ENCODE assay signal across 18 cellular contexts in genomic region chr12:41936333-41936732, GRCh38.
DNase-seq lines count a peak whose midpoint lies in the region; ATAC-seq and TF ChIP-seq lines count a peak whose summit lies in the region.
"Had no signal": no experiment of that assay in that cellular context is flagged by ENCODE, and none has a peak within 500 bp of the region (broad histone marks: within the 10 kb centered on the region; RNA-seq: fewer than 3 reads in every experiment).

No MANE protein-coding gene starts in this region.

- peak; percentile 23 for DNase-seq in NCI-H748 (lab: John Stamatoyannopoulos, UW; ENCODE audit: unreplicated experiment)
- no peak for DNase-seq in NCI-H748 treated with DMSO at 0.1 percent for 48 hours (lab: John Stamatoyannopoulos, UW)
- no peak for DNase-seq in WERI-Rb-1
- DNase-seq in GM23248, result no peak
- no peak for DNase-seq in left ventricle myocardium inferior
- DNase-seq in ACHN, result no peak
- no peak for DNase-seq in natural killer cell
- DNase-seq: Caco-2; CD4-positive, alpha-beta T cell; KBM-7; NCI-H1694 treated with DMSO at 0.1 percent for 48 hours; NCI-H2107; NCI-H510A; NCI-H82; Peyer's patch; Right ventricle myocardium superior; SK-N-SH had no signal

- no peaks in the 10 kb centered on the region for H3K9me2 ChIP-seq in OCI-LY1 (ENCODE audit: low read depth, low read length)
- H3K9me2 ChIP-seq in GM23248 (ENCODE audit: insufficient read depth), result no peaks in the 10 kb centered on the region
- H3K9me2 ChIP-seq: SK-N-SH had no signal

- H4K20me1 ChIP-seq in OCI-LY1 (ENCODE audit: insufficient read depth, low read length) (no peaks in the 10 kb centered on the region), GM23248 (ENCODE audit: insufficient read depth) (no peaks in the 10 kb centered on the region)

- H3K27me3 Mint-ChIP-seq in natural killer cell (ENCODE audit: low read depth in 2 of 2), result peaks cover 5 to 17% of the 10 kb centered on the region in 2 donors

- H3K4me1 Mint-ChIP-seq in natural killer cell, result peaks cover 6 to 10% of the 10 kb centered on the region in 2 donors

- TF ChIP-seq CTCF in OCI-LY1 (IDR thresholded peaks at IDR 0.05; ENCODE audit: low read length) (peak; percentile 7; the same call in 1 of the 2 replicates), WERI-Rb-1 (IDR thresholded peaks at IDR 0.05; ENCODE audit: low read depth, low read length) (peak; percentile 14; the same call in 1 of the 2 replicates), left ventricle myocardium inferior (IDR thresholded peaks at IDR 0.05; ENCODE audit: borderline replicate concordance) (no peak), natural killer cell (IDR thresholded peaks at IDR 0.05) (no peak)

- H3K9me3 ChIP-seq in OCI-LY1 (ENCODE audit: low read length) (no peaks in the 10 kb centered on the region), WERI-Rb-1 (ENCODE audit: severe bottlenecking) (no peaks in the 10 kb centered on the region), GM23248 (ENCODE audit: low read depth) (no peaks in the 10 kb centered on the region), left ventricle myocardium inferior (replicated peaks) (no peaks in the 10 kb centered on the region)
- H3K9me3 ChIP-seq: Caco-2, Peyer's patch, SK-N-SH had no signal

- H3K4me2 ChIP-seq in OCI-LY1 (ENCODE audit: low read length) (no peak overlapping the region), GM23248 (ENCODE audit: unreplicated experiment) (no peak overlapping the region)
- H3K4me2 ChIP-seq: SK-N-SH had no signal

- no peak for ATAC-seq in natural killer cell

- H3K27ac Mint-ChIP-seq in natural killer cell, result no peak overlapping the region
- H3K27ac Mint-ChIP-seq: CD4-positive, alpha-beta T cell had no signal

- no peak overlapping the region for H3K27ac ChIP-seq in OCI-LY1 (ENCODE audit: low read depth, low read length, poor library complexity, severe bottlenecking)
- H3K27ac ChIP-seq in WERI-Rb-1, result no peak overlapping the region
- H3K27ac ChIP-seq in GM23248, result no peak overlapping the region
- H3K27ac ChIP-seq in left ventricle myocardium inferior (replicated peaks), result no peak overlapping the region
- H3K27ac ChIP-seq: Peyer's patch had no signal

- H3K27me3 ChIP-seq in OCI-LY1 (ENCODE audit: insufficient read depth, low read length) (no peaks in the 10 kb centered on the region), WERI-Rb-1 (ENCODE audit: insufficient read depth, low read depth, severe bottlenecking) (no peaks in the 10 kb centered on the region), GM23248 (replicated peaks; ENCODE audit: insufficient read depth) (no peaks in the 10 kb centered on the region), left ventricle myocardium inferior (ENCODE audit: low read depth) (no peaks in the 10 kb centered on the region)
- H3K27me3 ChIP-seq: Peyer's patch had no signal

- H2AFZ ChIP-seq in OCI-LY1 (ENCODE audit: low read length) (no peak overlapping the region), GM23248 (no peak overlapping the region)

- no peaks in the 10 kb centered on the region for H3K79me2 ChIP-seq in OCI-LY1 (ENCODE audit: insufficient read depth, low read length)
- H3K79me2 ChIP-seq in GM23248 (ENCODE audit: insufficient read depth), result no peaks in the 10 kb centered on the region

- no peak overlapping the region for H3K4me3 Mint-ChIP-seq in natural killer cell
- H3K4me3 Mint-ChIP-seq: CD4-positive, alpha-beta T cell had no signal

- no peaks in the 10 kb centered on the region for H3K4me1 ChIP-seq in OCI-LY1 (ENCODE audit: insufficient read depth, low read length, severe bottlenecking)
- H3K4me1 ChIP-seq in GM23248 (ENCODE audit: insufficient read depth), result no peaks in the 10 kb centered on the region
- H3K4me1 ChIP-seq in left ventricle myocardium inferior, result peaks cover 5% of the 10 kb centered on the region
- H3K4me1 ChIP-seq: Caco-2 had no signal

- H3K9ac ChIP-seq in OCI-LY1 (ENCODE audit: low read length) (no peak overlapping the region), GM23248 (no peak overlapping the region)
- H3K9ac ChIP-seq: SK-N-SH had no signal

- in situ Hi-C loops in GM23248 (cut with MboI) (no loop called here), ACHN (cut with HindIII; ENCODE audit: low pct_ligation_motif_present, low pct_unique_long_range_greater_than_20kb, low sequenced_read_pairs) (no loop called here)

- intact Hi-C loops in left ventricle myocardium inferior (cut with micrococcal nuclease), result no loop called here
- intact Hi-C loops in natural killer cell (cut with micrococcal nuclease), result no loop called here

- no peaks in the 10 kb centered on the region for H3K9me3 Mint-ChIP-seq in natural killer cell
- H3K9me3 Mint-ChIP-seq: CD4-positive, alpha-beta T cell had no signal

- no peaks in the 10 kb centered on the region for H3F3A ChIP-seq in OCI-LY1 (ENCODE audit: insufficient read depth, low read length)
- no peaks in the 10 kb centered on the region for H3F3A ChIP-seq in GM23248 (ENCODE audit: insufficient read depth)

- H3K4me3 ChIP-seq in OCI-LY1 (ENCODE audit: low read depth, low read length, poor library complexity, severe bottlenecking) (no peak overlapping the region), WERI-Rb-1 (ENCODE audit: low read depth, low read length) (no peak overlapping the region), GM23248 (no peak overlapping the region), left ventricle myocardium inferior (no peak overlapping the region)
- H3K4me3 ChIP-seq: Peyer's patch had no signal

- no peaks in the 10 kb centered on the region for H3K36me3 Mint-ChIP-seq in natural killer cell

- WGBS in GM23248 (ENCODE audit: low coverage in 1 of 2, low lambda C conversion rate in 2 of 2, missing lambda C conversion rate in 2 of 2), 2 experiments, result 43 to 54% methylated on average over 5 of the region's 5 CpGs

- H3K36me3 ChIP-seq in OCI-LY1 (ENCODE audit: insufficient read depth, low read length), result no peaks in the 10 kb centered on the region
- H3K36me3 ChIP-seq in WERI-Rb-1, result no peaks in the 10 kb centered on the region
- no peaks in the 10 kb centered on the region for H3K36me3 ChIP-seq in GM23248 (ENCODE audit: low read depth)
- no peaks in the 10 kb centered on the region for H3K36me3 ChIP-seq in left ventricle myocardium inferior
- H3K36me3 ChIP-seq: Peyer's patch had no signal

Comparison
In these comparisons a context has a peak if more than half of its experiments do, and no peak if none do; other contexts are left out.
1. CTCF ChIP-seq: peak in OCI-LY1 (single experiment) and WERI-Rb-1 (single experiment); none in left ventricle myocardium inferior (single experiment) and natural killer cell (single experiment).